Comparison of ENCODE assay signal across 8 cellular contexts in the genomic region with DNA sequence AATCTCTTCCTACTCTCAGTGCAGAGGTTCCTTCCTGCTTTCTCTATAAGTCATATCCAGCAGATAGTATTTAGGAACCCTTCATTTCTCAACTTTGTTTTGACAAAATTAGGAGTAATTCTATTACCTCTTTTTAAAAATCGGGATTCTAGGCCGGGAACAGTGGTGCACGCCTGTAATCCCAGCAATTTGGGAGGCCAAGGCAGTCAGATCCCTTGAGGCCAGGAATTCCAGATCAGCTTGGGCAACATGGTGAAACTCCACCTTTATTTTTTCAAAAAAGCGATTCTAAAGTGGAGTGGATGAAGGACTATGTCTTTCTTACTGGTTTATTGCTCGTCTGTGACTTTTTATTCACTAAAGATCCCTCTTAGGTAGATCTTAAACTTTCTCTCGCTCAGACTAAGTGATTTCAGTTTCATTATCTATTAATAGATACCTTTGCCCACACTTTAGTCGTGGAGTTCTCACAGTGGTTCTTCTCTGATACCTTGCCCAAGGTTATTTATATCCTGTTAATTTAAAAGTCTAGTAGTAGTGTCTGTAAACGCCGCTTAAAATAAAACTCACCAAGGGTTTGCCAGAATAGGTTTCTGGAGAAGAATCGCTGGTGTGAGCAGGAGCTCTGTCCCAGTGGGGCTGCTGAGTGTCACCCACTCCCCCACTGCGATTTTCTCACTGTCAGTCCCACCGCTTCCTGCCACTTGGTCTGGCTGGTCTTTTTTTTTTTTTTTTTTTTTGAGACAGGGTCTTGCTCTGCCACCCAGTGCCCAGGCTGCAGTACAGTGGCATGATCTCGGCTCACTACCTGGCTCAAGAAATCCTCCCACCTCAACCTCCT. TPM values are rescaled to one million over a fixed set of nuclear protein-coding genes. Genes with fewer than 3 reads are reported as not detected.
DNase-seq lines count a peak whose midpoint lies in the region; ATAC-seq and TF ChIP-seq lines count a peak whose summit lies in the region.

No MANE protein-coding gene starts in this region.

- H3K4me1 ChIP-seq in testis (no peaks in the 10 kb centered on the region), BE2C (no peaks in the 10 kb centered on the region)

- no peaks in the 10 kb centered on the region for H3K27me3 ChIP-seq in testis
- H3K27me3 ChIP-seq in brain microvascular endothelial cell (replicated peaks), result no peaks in the 10 kb centered on the region
- H3K27me3 ChIP-seq in BE2C, result no peaks in the 10 kb centered on the region

- no peaks in the 10 kb centered on the region for H3K9me3 Mint-ChIP-seq in activated CD4-positive, alpha-beta memory T cell treated with anti-CD3 and anti-CD28 coated beads, Interleukin-2, amount 10 ng/mL, durations not matched to agents 7 days and 5 days

- H3K27ac ChIP-seq in testis (no peak overlapping the region), brain microvascular endothelial cell (no peak overlapping the region)

- H3K4me3 ChIP-seq in testis, result no peak overlapping the region
- no peak overlapping the region for H3K4me3 ChIP-seq in brain microvascular endothelial cell (ENCODE audit: low read depth, low read length)
- H3K4me3 ChIP-seq in BE2C (ENCODE audit: low read depth, low read length), result no peak overlapping the region

- no peak for TF ChIP-seq POLR2A in testis (IDR thresholded peaks at IDR 0.05)

- H3K27me3 Mint-ChIP-seq in activated CD4-positive, alpha-beta memory T cell treated with anti-CD3 and anti-CD28 coated beads, Interleukin-2, amount 10 ng/mL, durations not matched to agents 7 days and 5 days, result no peaks in the 10 kb centered on the region

- in situ Hi-C loops in brain microvascular endothelial cell (cut with HindIII; ENCODE audit: low pct_ligation_motif_present, low sequenced_read_pairs), result no loop called here

- no peaks in the 10 kb centered on the region for H3K36me3 Mint-ChIP-seq in activated CD4-positive, alpha-beta memory T cell treated with anti-CD3 and anti-CD28 coated beads, Interleukin-2, amount 10 ng/mL, durations not matched to agents 7 days and 5 days (ENCODE audit: low read depth)

- CTCF ChIA-PET in activated CD4-positive, alpha-beta memory T cell treated with anti-CD3 and anti-CD28 coated beads, Interleukin-2, amount 10 ng/mL, durations not matched to agents 7 days and 5 days (lab: Charles Lee), result interaction anchor here (0.6 to 1.4 kb wide), 6 partner anchors 11 to 135 kb away, joined by 3 to 5 read pairs (median 4); no protein-coding TSS in a partner anchor

- H3K4me1 Mint-ChIP-seq in activated CD4-positive, alpha-beta memory T cell treated with anti-CD3 and anti-CD28 coated beads, Interleukin-2, amount 10 ng/mL, durations not matched to agents 7 days and 5 days, result peaks cover 26% of the 10 kb centered on the region

- WGBS in testis, 2 donors, result 76 to 80% methylated on average over 13 of the region's 13 CpGs

- TF ChIP-seq CTCF in testis (IDR thresholded peaks at IDR 0.05) (no peak), brain microvascular endothelial cell (IDR thresholded peaks at IDR 0.05; ENCODE audit: low read depth, low read length, missing control alignments) (no peak), BE2C (IDR thresholded peaks at IDR 0.05; ENCODE audit: low read depth, low read length) (no peak)

- intact Hi-C loops in testis (cut with DNase I; ENCODE audit: low total_unique reads), result no loop called here

- peak; percentile 37 for DNase-seq in activated CD4-positive, alpha-beta memory T cell treated with anti-CD3 and anti-CD28 coated beads, Interleukin-2, amount 10 ng/mL, durations not matched to agents 7 days and 5 days
- DNase-seq in myocyte (ENCODE audit: low read depth), result peak; percentile 28
- no peak for DNase-seq in testis
- DNase-seq in brain microvascular endothelial cell, result no peak
- no peak for DNase-seq in GM19240 (ENCODE audit: insufficient read length, low spot score)
- no peak for DNase-seq in BE2C

- peak overlapping the region; percentile 63 for H3K27ac Mint-ChIP-seq in activated CD4-positive, alpha-beta memory T cell treated with anti-CD3 and anti-CD28 coated beads, Interleukin-2, amount 10 ng/mL, durations not matched to agents 7 days and 5 days

- H3K9me3 ChIP-seq in testis (no peaks in the 10 kb centered on the region), BE2C (no peaks in the 10 kb centered on the region)

- H3K36me3 ChIP-seq in testis (ENCODE audit: low read depth, missing control alignments), result no peaks in the 10 kb centered on the region
- H3K36me3 ChIP-seq in brain microvascular endothelial cell (replicated peaks), result no peaks in the 10 kb centered on the region
- H3K36me3 ChIP-seq in BE2C, result no peaks in the 10 kb centered on the region

- POLR2A ChIA-PET in activated CD4-positive, alpha-beta memory T cell treated with anti-CD3 and anti-CD28 coated beads, Interleukin-2, amount 10 ng/mL, durations not matched to agents 7 days and 5 days (lab: Charles Lee), result interaction anchor here (1.0 to 2.8 kb wide), 3 partner anchors 16 to 43 kb away, joined by 3 to 19 read pairs (median 3); a partner anchor contains a TSS

- peak overlapping the region; percentile 62 for H3K4me3 Mint-ChIP-seq in activated CD4-positive, alpha-beta memory T cell treated with anti-CD3 and anti-CD28 coated beads, Interleukin-2, amount 10 ng/mL, durations not matched to agents 7 days and 5 days

- ATAC-seq in GM18909 (IDR thresholded peaks at IDR 0.05; ENCODE audit: poor library complexity, unreplicated experiment) (peak; percentile 75), HG02981 (IDR thresholded peaks at IDR 0.05; ENCODE audit: unreplicated experiment) (peak; percentile 72)

RNA-seq across cellular contexts. Expression of a gene that starts 27.0 kb away (rescaled TPM):
- 10 to 100 TPM; 25.2 to 26.3 TPM for total RNA-seq in activated CD4-positive, alpha-beta memory T cell treated with anti-CD3 and anti-CD28 coated beads, Interleukin-2, amount 10 ng/mL, durations not matched to agents 7 days and 5 days
- total RNA-seq in myocyte, result 12.1 and 13.3 TPM in 2 replicates
- 3.8 TPM for polyA plus RNA-seq in myocyte (2012)
- total RNA-seq in testis, result 10 to 100 TPM; 12.6 to 15.0 TPM
- polyA plus RNA-seq in testis (ENCODE audit: insufficient read depth, low read depth, low replicate concordance), result 9.1 TPM
- 6.5 TPM for polyA plus RNA-seq in BE2C (2012; ENCODE audit: insufficient read depth, insufficient read length, low read depth)

Comparison
In these comparisons a context has a peak if more than half of its experiments do, and no peak if none do; other contexts are left out.
1. DNase-seq: peak in activated CD4-positive, alpha-beta memory T cell treated with anti-CD3 and anti-CD28 coated beads, Interleukin-2, amount 10 ng/mL, durations not matched to agents 7 days and 5 days (single experiment) and myocyte (single experiment); none in testis (single experiment), brain microvascular endothelial cell (single experiment), GM19240 (single experiment) and BE2C (single experiment).